1 cellular context compared by ENCODE assay signal in genomic region chr9:136090060-136090735, GRCh38.
TF ChIP-seq lines count a peak whose summit lies in the region.

No MANE protein-coding gene starts in this region.

TF ChIP-seq in HCT116, 20 proteins besides CTCF, POLR2A, EP300 and RAD21 (continued from another document):
- no peak for TF ChIP-seq CBX3 (IDR thresholded peaks at IDR 0.05; ENCODE audit: low read depth)
- no peak for TF ChIP-seq JUND (IDR thresholded peaks at IDR 0.05)
- TF ChIP-seq ATF3 (IDR thresholded peaks at IDR 0.05), result no peak
- TF ChIP-seq CEBPB (IDR thresholded peaks at IDR 0.05; ENCODE audit: low read depth), result no peak
- no peak for TF ChIP-seq ZBTB33 (IDR thresholded peaks at IDR 0.05; ENCODE audit: extremely low read depth, insufficient replicate concordance, low read length)
